In the genomic region with DNA sequence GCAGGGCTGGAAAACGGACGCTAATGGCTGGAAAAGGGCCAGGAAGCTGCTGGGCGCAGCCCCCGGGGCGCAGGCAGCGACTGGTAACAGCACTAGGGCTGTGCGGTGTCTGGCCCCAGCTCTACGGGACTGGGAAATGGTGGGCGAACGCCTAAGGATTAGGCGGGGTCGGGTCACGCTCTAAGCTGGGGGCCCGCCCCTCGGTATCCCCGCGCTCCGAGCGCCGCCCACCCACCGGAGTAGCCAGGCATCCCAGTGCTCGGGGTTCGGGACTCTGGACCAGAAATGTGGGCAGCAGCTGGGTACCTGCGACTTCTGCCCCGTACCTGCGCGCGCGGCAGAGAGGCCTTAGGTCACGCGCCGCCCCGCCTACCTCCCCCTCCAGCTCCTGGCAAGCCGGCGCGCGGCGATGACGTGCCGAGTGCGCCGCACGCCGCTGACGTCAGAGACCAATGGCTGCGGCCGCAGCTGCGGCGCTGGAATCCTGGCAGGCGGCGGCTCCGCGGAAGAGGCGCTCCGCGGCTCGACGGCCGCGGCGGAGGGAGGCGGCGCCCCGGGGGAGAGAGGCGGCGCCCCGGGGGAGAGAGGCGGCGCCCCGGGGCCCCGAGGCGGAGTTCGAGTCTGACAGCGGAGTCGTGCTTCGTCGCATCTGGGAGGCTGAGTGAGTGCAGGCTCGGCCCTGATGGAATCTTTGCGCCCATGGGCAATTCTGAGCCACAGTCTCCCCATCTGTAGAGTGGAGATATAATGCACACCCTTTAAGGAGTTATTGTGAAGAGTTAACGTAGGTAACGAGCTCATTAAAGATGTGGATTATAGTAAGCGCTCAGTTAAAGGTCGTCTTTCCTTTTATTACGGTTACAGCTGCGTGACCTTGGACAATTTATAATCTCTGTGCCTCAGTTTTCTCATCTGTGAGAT, we compare ENCODE assay signal across 1 cellular context.
TF ChIP-seq lines count a peak whose summit lies in the region.

HPS4 (minus strand) TSS at position 345 of the 921 bp plus-strand sequence. CDS start 2,021 bp downstream, outside the sequence.
A gene with protein sequence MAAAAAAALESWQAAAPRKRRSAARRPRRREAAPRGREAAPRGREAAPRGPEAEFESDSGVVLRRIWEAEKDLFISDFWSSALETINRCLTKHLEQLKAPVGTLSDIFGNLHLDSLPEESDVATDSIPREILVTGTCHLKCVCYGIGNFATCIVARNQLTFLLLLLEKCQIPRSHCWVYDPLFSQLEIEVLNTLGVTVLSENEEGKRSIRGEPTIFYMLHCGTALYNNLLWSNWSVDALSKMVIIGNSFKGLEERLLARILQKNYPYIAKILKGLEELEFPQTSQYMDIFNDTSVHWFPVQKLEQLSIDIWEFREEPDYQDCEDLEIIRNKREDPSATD (plus strand): TSS at position 439 of the 921 bp plus-strand sequence. CDS start 14 bp downstream, at position 453.

TF ChIP-seq in HepG2, 621 proteins besides CTCF, POLR2A, EP300 and RAD21 (continued from another document and continues in another):
- no peak for TF ChIP-seq PBX2 (CRISPR knock-in tag; IDR thresholded peaks at IDR 0.05)
- peak; percentile 94 for TF ChIP-seq CBFB (CRISPR knock-in tag; IDR thresholded peaks at IDR 0.05)
- TF ChIP-seq TARDBP (CRISPR knock-in tag; IDR thresholded peaks at IDR 0.05) = no peak
- TF ChIP-seq ZNF276 (CRISPR knock-in tag; IDR thresholded peaks at IDR 0.05; ENCODE audit: low read depth) = no peak
- TF ChIP-seq RBFOX2 (IDR thresholded peaks at IDR 0.05; ENCODE audit: low read depth, low read length) = peak; percentile 99
- no peak for TF ChIP-seq PCBP2 (optimal IDR thresholded peaks at IDR 0.05; ENCODE audit: low read depth, low read length, poor library complexity, severe bottlenecking)
- TF ChIP-seq, protein P1, sequence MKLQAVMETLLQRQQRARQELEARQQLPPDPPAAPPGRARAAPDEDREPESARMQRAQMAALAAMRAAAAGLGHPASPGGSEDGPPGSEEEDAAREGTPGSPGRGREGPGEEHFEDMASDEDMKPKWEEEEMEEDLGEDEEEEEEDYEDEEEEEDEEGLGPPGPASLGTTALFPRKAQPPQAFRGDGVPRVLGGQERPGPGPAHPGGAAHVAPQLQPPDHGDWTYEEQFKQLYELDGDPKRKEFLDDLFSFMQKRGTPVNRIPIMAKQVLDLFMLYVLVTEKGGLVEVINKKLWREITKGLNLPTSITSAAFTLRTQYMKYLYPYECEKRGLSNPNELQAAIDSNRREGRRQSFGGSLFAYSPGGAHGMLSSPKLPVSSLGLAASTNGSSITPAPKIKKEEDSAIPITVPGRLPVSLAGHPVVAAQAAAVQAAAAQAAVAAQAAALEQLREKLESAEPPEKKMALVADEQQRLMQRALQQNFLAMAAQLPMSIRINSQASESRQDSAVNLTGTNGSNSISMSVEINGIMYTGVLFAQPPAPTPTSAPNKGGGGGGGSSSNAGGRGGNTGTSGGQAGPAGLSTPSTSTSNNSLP (IDR thresholded peaks at IDR 0.05; ENCODE audit: low read depth, low read length) = peak; percentile 44; the same call in 1 of the 2 replicates
- peak; percentile 95 for TF ChIP-seq SAP130 (CRISPR knock-in tag; IDR thresholded peaks at IDR 0.05; ENCODE audit: low read depth)
- no peak; the same call in 1 of the 2 replicates for TF ChIP-seq KLF11 (CRISPR knock-in tag; IDR thresholded peaks at IDR 0.05)
- TF ChIP-seq, protein P2, sequence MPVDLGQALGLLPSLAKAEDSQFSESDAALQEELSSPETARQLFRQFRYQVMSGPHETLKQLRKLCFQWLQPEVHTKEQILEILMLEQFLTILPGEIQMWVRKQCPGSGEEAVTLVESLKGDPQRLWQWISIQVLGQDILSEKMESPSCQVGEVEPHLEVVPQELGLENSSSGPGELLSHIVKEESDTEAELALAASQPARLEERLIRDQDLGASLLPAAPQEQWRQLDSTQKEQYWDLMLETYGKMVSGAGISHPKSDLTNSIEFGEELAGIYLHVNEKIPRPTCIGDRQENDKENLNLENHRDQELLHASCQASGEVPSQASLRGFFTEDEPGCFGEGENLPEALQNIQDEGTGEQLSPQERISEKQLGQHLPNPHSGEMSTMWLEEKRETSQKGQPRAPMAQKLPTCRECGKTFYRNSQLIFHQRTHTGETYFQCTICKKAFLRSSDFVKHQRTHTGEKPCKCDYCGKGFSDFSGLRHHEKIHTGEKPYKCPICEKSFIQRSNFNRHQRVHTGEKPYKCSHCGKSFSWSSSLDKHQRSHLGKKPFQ (CRISPR knock-in tag; IDR thresholded peaks at IDR 0.05; ENCODE audit: insufficient replicate concordance) = peak; percentile 74
- TF ChIP-seq, protein P3, sequence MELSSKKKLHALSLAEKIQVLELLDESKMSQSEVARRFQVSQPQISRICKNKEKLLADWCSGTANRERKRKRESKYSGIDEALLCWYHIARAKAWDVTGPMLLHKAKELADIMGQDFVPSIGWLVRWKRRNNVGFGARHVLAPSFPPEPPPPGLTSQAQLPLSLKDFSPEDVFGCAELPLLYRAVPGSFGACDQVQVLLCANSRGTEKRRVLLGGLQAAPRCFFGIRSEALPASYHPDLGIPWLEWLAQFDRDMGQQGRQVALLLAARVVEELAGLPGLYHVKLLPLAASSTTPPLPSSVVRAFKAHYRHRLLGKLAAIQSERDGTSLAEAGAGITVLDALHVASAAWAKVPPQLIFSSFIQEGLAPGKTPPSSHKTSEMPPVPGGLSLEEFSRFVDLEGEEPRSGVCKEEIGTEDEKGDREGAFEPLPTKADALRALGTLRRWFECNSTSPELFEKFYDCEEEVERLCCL (CRISPR knock-in tag; IDR thresholded peaks at IDR 0.05; ENCODE audit: borderline replicate concordance) = peak; percentile 88; the same call in 1 of the 2 replicates
- TF ChIP-seq MAZ (IDR thresholded peaks at IDR 0.05; ENCODE audit: borderline replicate concordance, low read depth, low read length) = peak; percentile 90
- TF ChIP-seq MAZ (CRISPR knock-in tag; IDR thresholded peaks at IDR 0.05; ENCODE audit: low read depth) = peak; percentile 88
- peak; percentile 70; the same call in 1 of the 2 replicates for TF ChIP-seq JUND (CRISPR knock-in tag; IDR thresholded peaks at IDR 0.05)
- TF ChIP-seq, protein P4, sequence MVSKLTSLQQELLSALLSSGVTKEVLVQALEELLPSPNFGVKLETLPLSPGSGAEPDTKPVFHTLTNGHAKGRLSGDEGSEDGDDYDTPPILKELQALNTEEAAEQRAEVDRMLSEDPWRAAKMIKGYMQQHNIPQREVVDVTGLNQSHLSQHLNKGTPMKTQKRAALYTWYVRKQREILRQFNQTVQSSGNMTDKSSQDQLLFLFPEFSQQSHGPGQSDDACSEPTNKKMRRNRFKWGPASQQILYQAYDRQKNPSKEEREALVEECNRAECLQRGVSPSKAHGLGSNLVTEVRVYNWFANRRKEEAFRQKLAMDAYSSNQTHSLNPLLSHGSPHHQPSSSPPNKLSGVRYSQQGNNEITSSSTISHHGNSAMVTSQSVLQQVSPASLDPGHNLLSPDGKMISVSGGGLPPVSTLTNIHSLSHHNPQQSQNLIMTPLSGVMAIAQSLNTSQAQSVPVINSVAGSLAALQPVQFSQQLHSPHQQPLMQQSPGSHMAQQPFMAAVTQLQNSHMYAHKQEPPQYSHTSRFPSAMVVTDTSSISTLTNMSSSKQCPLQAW (CRISPR knock-in tag; IDR thresholded peaks at IDR 0.05) = peak; percentile 88
- peak; percentile 89 for TF ChIP-seq PITX1 (CRISPR knock-in tag; IDR thresholded peaks at IDR 0.05)
- peak; percentile 61; the same call in 1 of the 2 replicates for TF ChIP-seq ZNF556 (CRISPR knock-in tag; IDR thresholded peaks at IDR 0.05; ENCODE audit: borderline replicate concordance)
- no peak for TF ChIP-seq RFX3 (CRISPR knock-in tag; IDR thresholded peaks at IDR 0.05)
- peak; percentile 98 for TF ChIP-seq KDM1A (CRISPR knock-in tag; IDR thresholded peaks at IDR 0.05)
- peak; percentile 76 for TF ChIP-seq ZBTB21 (CRISPR knock-in tag; IDR thresholded peaks at IDR 0.05)
- no peak for TF ChIP-seq EHMT2 (IDR thresholded peaks at IDR 0.05; ENCODE audit: borderline replicate concordance, low read depth, low read length)
- peak; percentile 89 for TF ChIP-seq PHF8 (CRISPR knock-in tag; IDR thresholded peaks at IDR 0.05)
- peak; percentile 79; the same call in 1 of the 2 replicates for TF ChIP-seq ZNF776 (CRISPR knock-in tag; IDR thresholded peaks at IDR 0.05)
- peak; percentile 86; the same call in 1 of the 2 replicates for TF ChIP-seq HOXA5 (CRISPR knock-in tag; IDR thresholded peaks at IDR 0.05)
- TF ChIP-seq CREBL2 (CRISPR knock-in tag; IDR thresholded peaks at IDR 0.05; ENCODE audit: borderline replicate concordance) = no peak; the same call in 1 of the 2 replicates
- TF ChIP-seq RFXAP (CRISPR knock-in tag; IDR thresholded peaks at IDR 0.05; ENCODE audit: borderline replicate concordance) = peak; percentile 80; the same call in 1 of the 2 replicates
- no peak for TF ChIP-seq HOXA7 (CRISPR knock-in tag; IDR thresholded peaks at IDR 0.05)
- TF ChIP-seq TBX2 (CRISPR knock-in tag; IDR thresholded peaks at IDR 0.05; ENCODE audit: borderline replicate concordance) = peak; percentile 68
- TF ChIP-seq, protein P5, sequence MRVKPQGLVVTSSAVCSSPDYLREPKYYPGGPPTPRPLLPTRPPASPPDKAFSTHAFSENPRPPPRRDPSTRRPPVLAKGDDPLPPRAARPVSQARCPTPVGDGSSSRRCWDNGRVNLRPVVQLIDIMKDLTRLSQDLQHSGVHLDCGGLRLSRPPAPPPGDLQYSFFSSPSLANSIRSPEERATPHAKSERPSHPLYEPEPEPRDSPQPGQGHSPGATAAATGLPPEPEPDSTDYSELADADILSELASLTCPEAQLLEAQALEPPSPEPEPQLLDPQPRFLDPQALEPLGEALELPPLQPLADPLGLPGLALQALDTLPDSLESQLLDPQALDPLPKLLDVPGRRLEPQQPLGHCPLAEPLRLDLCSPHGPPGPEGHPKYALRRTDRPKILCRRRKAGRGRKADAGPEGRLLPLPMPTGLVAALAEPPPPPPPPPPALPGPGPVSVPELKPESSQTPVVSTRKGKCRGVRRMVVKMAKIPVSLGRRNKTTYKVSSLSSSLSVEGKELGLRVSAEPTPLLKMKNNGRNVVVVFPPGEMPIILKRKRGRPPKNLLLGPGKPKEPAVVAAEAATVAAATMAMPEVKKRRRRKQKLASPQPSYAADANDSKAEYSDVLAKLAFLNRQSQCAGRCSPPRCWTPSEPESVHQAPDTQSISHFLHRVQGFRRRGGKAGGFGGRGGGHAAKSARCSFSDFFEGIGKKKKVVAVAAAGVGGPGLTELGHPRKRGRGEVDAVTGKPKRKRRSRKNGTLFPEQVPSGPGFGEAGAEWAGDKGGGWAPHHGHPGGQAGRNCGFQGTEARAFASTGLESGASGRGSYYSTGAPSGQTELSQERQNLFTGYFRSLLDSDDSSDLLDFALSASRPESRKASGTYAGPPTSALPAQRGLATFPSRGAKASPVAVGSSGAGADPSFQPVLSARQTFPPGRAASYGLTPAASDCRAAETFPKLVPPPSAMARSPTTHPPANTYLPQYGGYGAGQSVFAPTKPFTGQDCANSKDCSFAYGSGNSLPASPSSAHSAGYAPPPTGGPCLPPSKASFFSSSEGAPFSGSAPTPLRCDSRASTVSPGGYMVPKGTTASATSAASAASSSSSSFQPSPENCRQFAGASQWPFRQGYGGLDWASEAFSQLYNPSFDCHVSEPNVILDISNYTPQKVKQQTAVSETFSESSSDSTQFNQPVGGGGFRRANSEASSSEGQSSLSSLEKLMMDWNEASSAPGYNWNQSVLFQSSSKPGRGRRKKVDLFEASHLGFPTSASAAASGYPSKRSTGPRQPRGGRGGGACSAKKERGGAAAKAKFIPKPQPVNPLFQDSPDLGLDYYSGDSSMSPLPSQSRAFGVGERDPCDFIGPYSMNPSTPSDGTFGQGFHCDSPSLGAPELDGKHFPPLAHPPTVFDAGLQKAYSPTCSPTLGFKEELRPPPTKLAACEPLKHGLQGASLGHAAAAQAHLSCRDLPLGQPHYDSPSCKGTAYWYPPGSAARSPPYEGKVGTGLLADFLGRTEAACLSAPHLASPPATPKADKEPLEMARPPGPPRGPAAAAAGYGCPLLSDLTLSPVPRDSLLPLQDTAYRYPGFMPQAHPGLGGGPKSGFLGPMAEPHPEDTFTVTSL (CRISPR knock-in tag; IDR thresholded peaks at IDR 0.05; ENCODE audit: borderline replicate concordance) = peak; percentile 56; the same call in 1 of the 2 replicates
- TF ChIP-seq RBM39 (IDR thresholded peaks at IDR 0.05; ENCODE audit: low read depth, low read length, poor library complexity, severe bottlenecking) = peak; percentile 77
- peak; percentile 82; the same call in 1 of the 2 replicates for TF ChIP-seq ZFP36L2 (CRISPR knock-in tag; IDR thresholded peaks at IDR 0.05)
- no peak for TF ChIP-seq ZBTB37 (CRISPR knock-in tag; IDR thresholded peaks at IDR 0.05)
